In genomic region chr22:42577623-42578240, GRCh38 we compare ENCODE assay signal across 19 cellular contexts. TPM values are rescaled to one million over a fixed set of nuclear protein-coding genes. Genes with fewer than 3 reads are reported as not detected.
DNase-seq lines count a peak whose midpoint lies in the region; ATAC-seq, FAIRE-seq and TF ChIP-seq lines count a peak whose summit lies in the region.
"Had no signal": no experiment of that assay in that cellular context is flagged by ENCODE, and none has a peak within 500 bp of the region (broad histone marks: within the 10 kb centered on the region; RNA-seq: fewer than 3 reads in every experiment).

No MANE protein-coding gene starts in this region.

- FAIRE-seq in GM12892 (lab: Jason Lieb, UNC) (no peak), kidney (lab: Jason Lieb, UNC) (no peak), pancreas (lab: Jason Lieb, UNC) (no peak)
- FAIRE-seq: G401.6, GM19239 had no signal

- no peaks in the 10 kb centered on the region for H3K27me3 ChIP-seq in SJCRH30
- H3K27me3 ChIP-seq in osteoblast (ENCODE audit: insufficient read depth, low read length), result no peaks in the 10 kb centered on the region
- no peaks in the 10 kb centered on the region for H3K27me3 ChIP-seq in pancreas

- H3K79me2 ChIP-seq in osteoblast (ENCODE audit: insufficient read depth, low read length), result peaks cover 12% of the 10 kb centered on the region

- no peak overlapping the region for H3K4me2 ChIP-seq in osteoblast (ENCODE audit: insufficient read depth, low read length)
- H3K4me2 ChIP-seq: GM23338 had no signal

- H3K27ac ChIP-seq in SJCRH30 (peak overlapping the region; percentile 44), kidney (ENCODE audit: low read depth in 2 of 2, low read length in 2 of 2) (no peak overlapping the region), osteoblast (ENCODE audit: low read depth, low read length) (no peak overlapping the region), pancreas (no peak overlapping the region)

- peaks cover 6% of the 10 kb centered on the region for H3K4me1 ChIP-seq in SJCRH30
- H3K4me1 ChIP-seq in kidney (ENCODE audit: control insufficient read depth in 1 of 2, insufficient read depth in 1 of 2, low read depth in 1 of 2, low read length in 2 of 2), result no peaks in the 10 kb centered on the region
- peaks cover 7% of the 10 kb centered on the region for H3K4me1 ChIP-seq in osteoblast (ENCODE audit: insufficient read depth, low read length)
- peaks cover 0 to 3% (median 0%) of the 10 kb centered on the region in 3 donors for H3K4me1 ChIP-seq in pancreas
- peaks cover 8% of the 10 kb centered on the region for H3K4me1 ChIP-seq in mucosa of descending colon (ENCODE audit: low read depth)
- H3K4me1 ChIP-seq: Caco-2 had no signal

- H3K9ac ChIP-seq in kidney (ENCODE audit: low read length in 2 of 2), result no peak overlapping the region

- 0 out of 2 replicates have a peak, but pooled peaks have one; percentile 28 for TF ChIP-seq POLR2A in GM12892 (IDR thresholded peaks at IDR 0.05; ENCODE audit: low read depth, low read length)

- TF ChIP-seq CTCF in kidney (IDR thresholded peaks at IDR 0.05; ENCODE audit: borderline replicate concordance, extremely low read depth, insufficient read depth), result no peak
- TF ChIP-seq CTCF in osteoblast (IDR thresholded peaks at IDR 0.05; ENCODE audit: extremely low read depth, low read depth, low read length), result no peak
- TF ChIP-seq CTCF in pancreas (IDR thresholded peaks at IDR 0.05), result no peak
- no peak for TF ChIP-seq CTCF in mucosa of descending colon (IDR thresholded peaks at IDR 0.05)

- DNase-seq in GM12892 (ENCODE audit: insufficient read length), result no peak
- DNase-seq in SJCRH30, result no peak
- DNase-seq in kidney, result peak; percentile 54
- peak; percentile 34 for DNase-seq in osteoblast (ENCODE audit: insufficient read length, low spot score, missing footprints)
- no peak for DNase-seq in pancreas
- DNase-seq in mucosa of descending colon, result no peak
- no peak for DNase-seq in COLO829 (ENCODE audit: low spot score)
- DNase-seq in glomerular visceral epithelial cell (ENCODE audit: extremely low spot score), result no peak
- DNase-seq: C1 segment of cervical spinal cord; Caco-2; CD4-positive, alpha-beta memory T cell; DMS153; DND-41; H9 had no signal

- no peaks in the 10 kb centered on the region for H4K20me1 ChIP-seq in osteoblast (ENCODE audit: insufficient read depth, low read length)

- intact Hi-C loops in kidney (cut with DNase I) (no loop called here), pancreas (cut with DNase I) (no loop called here), mucosa of descending colon (cut with DNase I, micrococcal nuclease) (no loop called here)

- WGBS in pancreas, 2 donors, result 73 to 74% methylated on average over 14 to 15 of the region's 15 CpGs

- H3K4me3 ChIP-seq in SJCRH30, result no peak overlapping the region
- no peak overlapping the region for H3K4me3 ChIP-seq in kidney (ENCODE audit: low read length in 2 of 2)
- no peak overlapping the region for H3K4me3 ChIP-seq in osteoblast (ENCODE audit: insufficient read depth, low read length)
- H3K4me3 ChIP-seq in pancreas, result no peak overlapping the region
- H3K4me3 ChIP-seq in mucosa of descending colon, result no peak overlapping the region
- H3K4me3 ChIP-seq: GM23338 had no signal

- H3K9me3 ChIP-seq in SJCRH30 (replicated peaks) (no peaks in the 10 kb centered on the region), kidney (ENCODE audit: control insufficient read depth in 1 of 2, low read length in 2 of 2) (no peaks in the 10 kb centered on the region), osteoblast (ENCODE audit: low read depth, low read length) (no peaks in the 10 kb centered on the region), pancreas (no peaks in the 10 kb centered on the region), mucosa of descending colon (no peaks in the 10 kb centered on the region)
- H3K9me3 ChIP-seq: Caco-2 had no signal

- peaks cover 37% of the 10 kb centered on the region for H3K36me3 ChIP-seq in SJCRH30
- peaks cover 0 to under 1% of the 10 kb centered on the region in 2 donors for H3K36me3 ChIP-seq in kidney (ENCODE audit: control insufficient read depth in 1 of 2, insufficient read depth in 2 of 2, low read length in 2 of 2)
- H3K36me3 ChIP-seq in osteoblast (ENCODE audit: insufficient read depth, low read length), result peaks cover 25% of the 10 kb centered on the region
- H3K36me3 ChIP-seq in pancreas, result peaks cover 0 to 17% (median 2%) of the 10 kb centered on the region in 3 donors
- H3K36me3 ChIP-seq in mucosa of descending colon (ENCODE audit: low read depth), result no peaks in the 10 kb centered on the region

- ATAC-seq in pancreas, result no peak
- no peak for ATAC-seq in mucosa of descending colon
- ATAC-seq: GM23338, HCT116 had no signal

- no peak overlapping the region for H2AFZ ChIP-seq in osteoblast (ENCODE audit: low read length)
- H2AFZ ChIP-seq: GM23338 had no signal

RNA-seq across cellular contexts. Expression of gene SERHL2, which starts 24.0 kb away (rescaled TPM):
- 1.7 TPM for polyA plus RNA-seq in GM12892 (2012; ENCODE audit: missing spikeins)
- total RNA-seq in SJCRH30 (2014; rRNA removed; shearing (Covaris generic)), result 6.9 and 7.2 TPM in 2 replicates
- total RNA-seq in kidney, result 3.1 TPM
- 4.9 TPM for polyA plus RNA-seq in kidney (ENCODE audit: insufficient read depth, low read depth, low replicate concordance)
- total RNA-seq in osteoblast, result 2.9 TPM in 2 replicates
- total RNA-seq in pancreas, result 1 to 10 TPM in 1 of 6 donors, under 1 TPM in 5; 0.23 to 2.0 (median 0.69) TPM
- 1 to 10 TPM in 1 of 2 donors, under 1 TPM in 1; 0.76 to 3.6 TPM for polyA plus RNA-seq in pancreas
- 1 to 10 TPM in 1 of 3 donors, under 1 TPM in 2; 0.52 to 2.5 (median 0.89) TPM for total RNA-seq in mucosa of descending colon
- total RNA-seq: A172 had no signal

RNA-seq across cellular contexts. Expression of gene POLDIP3, which starts 37.0 kb away (rescaled TPM):
- 40.0 TPM for polyA plus RNA-seq in GM12892 (2012; ENCODE audit: missing spikeins)
- 74.8 and 75.8 TPM in 2 replicates for total RNA-seq in SJCRH30 (2014; rRNA removed; shearing (Covaris generic))
- total RNA-seq in kidney, result 67.9 TPM
- 44.1 TPM for polyA plus RNA-seq in kidney (ENCODE audit: insufficient read depth, low read depth, low replicate concordance)
- 21.2 and 22.4 TPM in 2 replicates for total RNA-seq in osteoblast
- 10 to 100 TPM; 23.3 to 35.2 (median 28.7) TPM for total RNA-seq in pancreas
- 10 to 100 TPM; 14.6 to 28.6 TPM for polyA plus RNA-seq in pancreas
- 10 to 100 TPM; 58.6 to 65.8 (median 65.0) TPM for total RNA-seq in mucosa of descending colon

RNA-seq across cellular contexts. Expression of gene RRP7A, which starts 58.1 kb away (rescaled TPM):
- polyA plus RNA-seq in GM12892 (2012; ENCODE audit: missing spikeins), result 35.3 TPM
- total RNA-seq in SJCRH30 (2014; rRNA removed; shearing (Covaris generic)), result 31.7 and 34.2 TPM in 2 replicates
- total RNA-seq in kidney (35.2 TPM), osteoblast (21.5 and 29.0 TPM in 2 replicates), pancreas (10 to 100 TPM; 12.4 to 21.5 (median 17.5) TPM), mucosa of descending colon (10 to 100 TPM; 32.2 to 37.0 (median 32.4) TPM)
- polyA plus RNA-seq in kidney (ENCODE audit: insufficient read depth, low read depth, low replicate concordance) (26.3 TPM), pancreas (10 to 100 TPM in 1 of 2 donors, 1 to 10 TPM in 1; 7.4 to 20.8 TPM)

Comparison
In these comparisons a context has a peak if more than half of its experiments do, and no peak if none do; other contexts are left out.
1. DNase-seq: peak in kidney (single experiment) and osteoblast (single experiment); none in GM12892 (single experiment), SJCRH30 (0 of 2), pancreas (0 of 6), mucosa of descending colon (0 of 3), COLO829 (single experiment) and glomerular visceral epithelial cell (single experiment).